Comparison of ENCODE assay signal across 10 cellular contexts in genomic region chr10:43689007-43689491, GRCh38. TPM values are rescaled to one million over a fixed set of nuclear protein-coding genes. Genes with fewer than 3 reads are reported as not detected.
DNase-seq lines count a peak whose midpoint lies in the region; TF ChIP-seq lines count a peak whose summit lies in the region.
"Had no signal": no experiment of that assay in that cellular context is flagged by ENCODE, and none has a peak within 500 bp of the region (broad histone marks: within the 10 kb centered on the region; RNA-seq: fewer than 3 reads in every experiment).

No MANE protein-coding gene starts in this region.

- H3K36me3 ChIP-seq in brain microvascular endothelial cell (replicated peaks) (no peaks in the 10 kb centered on the region), suprapubic skin (no peaks in the 10 kb centered on the region)

- peaks cover 11% of the 10 kb centered on the region for H3K4me1 Mint-ChIP-seq in activated T-cell treated with anti-CD3 and anti-CD28 coated beads, Interleukin-2, amount 50 U/mL, for 24 hours (ENCODE audit: low read depth)
- H3K4me1 Mint-ChIP-seq in mesothelial cell of epicardium = peaks cover 6% of the 10 kb centered on the region

- H3K27me3 ChIP-seq in brain microvascular endothelial cell (replicated peaks) (no peaks in the 10 kb centered on the region), suprapubic skin (no peaks in the 10 kb centered on the region)

- 72% methylated on average over 24 of the region's 25 CpGs for WGBS in suprapubic skin

- no peak for TF ChIP-seq POLR2A in suprapubic skin (IDR thresholded peaks at IDR 0.05)

- in situ Hi-C loops in brain microvascular endothelial cell (cut with HindIII; ENCODE audit: low pct_ligation_motif_present, low sequenced_read_pairs) = loop anchor here (25.0 kb wide), 1 partner anchor 623 kb away; no protein-coding TSS in a partner anchor

- peak overlapping the region; percentile 62 for H3K4me3 ChIP-seq in brain microvascular endothelial cell (ENCODE audit: low read depth, low read length)
- peak overlapping the region; percentile 52 for H3K4me3 ChIP-seq in suprapubic skin
- no peak overlapping the region for H3K4me3 ChIP-seq in foreskin fibroblast (ENCODE audit: low read depth in 1 of 2, low read length in 2 of 2)

- TF ChIP-seq EP300 in suprapubic skin (IDR thresholded peaks at IDR 0.05) = no peak

- no peaks in the 10 kb centered on the region for H3K36me3 Mint-ChIP-seq in activated T-cell treated with anti-CD3 and anti-CD28 coated beads, Interleukin-2, amount 50 U/mL, for 24 hours (ENCODE audit: low read depth)
- H3K36me3 Mint-ChIP-seq in mesothelial cell of epicardium = no peaks in the 10 kb centered on the region

- H3K27ac Mint-ChIP-seq in activated T-cell treated with anti-CD3 and anti-CD28 coated beads, Interleukin-2, amount 50 U/mL, for 24 hours = no peak overlapping the region
- H3K27ac Mint-ChIP-seq in mesothelial cell of epicardium = no peak overlapping the region

- H3K4me1 ChIP-seq in suprapubic skin = peaks cover 28% of the 10 kb centered on the region

- H3K9me3 Mint-ChIP-seq in activated T-cell treated with anti-CD3 and anti-CD28 coated beads, Interleukin-2, amount 50 U/mL, for 24 hours = no peaks in the 10 kb centered on the region
- H3K9me3 Mint-ChIP-seq in mesothelial cell of epicardium = no peaks in the 10 kb centered on the region

- H3K4me3 Mint-ChIP-seq in activated T-cell treated with anti-CD3 and anti-CD28 coated beads, Interleukin-2, amount 50 U/mL, for 24 hours = peak overlapping the region; percentile 75
- H3K4me3 Mint-ChIP-seq in mesothelial cell of epicardium = peak overlapping the region; percentile 78

- DNase-seq in activated T-cell treated with anti-CD3 and anti-CD28 coated beads, Interleukin-2, amount 50 U/mL, for 24 hours = no peak
- no peak for DNase-seq in activated T-cell treated with anti-CD3 and anti-CD28 coated beads, Interleukin-2, amount 50 U/mL, for 48 hours
- no peak for DNase-seq in brain microvascular endothelial cell
- DNase-seq in mesothelial cell of epicardium (ENCODE audit: low spot score in 2 of 2, unreplicated experiment in 2 of 2) = no peak
- DNase-seq in suprapubic skin (ENCODE audit: low spot score in 2 of 2) = peak; percentile 62 to 71
- no peak for DNase-seq in epidermal melanocyte (ENCODE audit: insufficient read length, low spot score)
- DNase-seq in cerebellar cortex (ENCODE audit: low spot score) = no peak
- no peak for DNase-seq in foreskin fibroblast
- DNase-seq: NCI-H2081 had no signal

- H3K9me3 ChIP-seq in suprapubic skin = no peaks in the 10 kb centered on the region

- peaks cover 35% of the 10 kb centered on the region for H3K27me3 Mint-ChIP-seq in activated T-cell treated with anti-CD3 and anti-CD28 coated beads, Interleukin-2, amount 50 U/mL, for 24 hours
- peaks cover 68% of the 10 kb centered on the region for H3K27me3 Mint-ChIP-seq in mesothelial cell of epicardium (ENCODE audit: low read depth)

- TF ChIP-seq CTCF in brain microvascular endothelial cell (IDR thresholded peaks at IDR 0.05; ENCODE audit: low read depth, low read length, missing control alignments) = no peak
- no peak for TF ChIP-seq CTCF in mesothelial cell of epicardium (IDR thresholded peaks at IDR 0.05; ENCODE audit: unreplicated experiment)
- TF ChIP-seq CTCF in suprapubic skin (IDR thresholded peaks at IDR 0.05) = no peak
- no peak for TF ChIP-seq CTCF in foreskin fibroblast (IDR thresholded peaks at IDR 0.05; ENCODE audit: low read depth, low read length)

- no peak overlapping the region for H3K27ac ChIP-seq in brain microvascular endothelial cell
- no peak overlapping the region for H3K27ac ChIP-seq in suprapubic skin
- H3K27ac ChIP-seq: SK-N-MC had no signal

RNA-seq across cellular contexts. Expression of gene ZNF32, which starts 40.4 kb away (rescaled TPM):
- 46.7 to 51.2 TPM (median 46.8 TPM) in 3 replicates for total RNA-seq in mesothelial cell of epicardium
- 10 to 100 TPM; 24.9 to 45.4 (median 36.8) TPM for total RNA-seq in suprapubic skin

Comparison
In these comparisons a context has a peak if more than half of its experiments do, and no peak if none do; other contexts are left out.
1. DNase-seq: peak in suprapubic skin (2 of 2); none in activated T-cell treated with anti-CD3 and anti-CD28 coated beads, Interleukin-2, amount 50 U/mL, for 24 hours (single experiment), activated T-cell treated with anti-CD3 and anti-CD28 coated beads, Interleukin-2, amount 50 U/mL, for 48 hours (0 of 2), brain microvascular endothelial cell (single experiment), mesothelial cell of epicardium (0 of 2), epidermal melanocyte (single experiment), cerebellar cortex (single experiment) and foreskin fibroblast (0 of 2).
2. H3K4me3 ChIP-seq: peak in brain microvascular endothelial cell (single experiment) and suprapubic skin (single experiment); none in foreskin fibroblast (0 of 2).